ENCODE assay signal across 19 cellular contexts in the genomic region with DNA sequence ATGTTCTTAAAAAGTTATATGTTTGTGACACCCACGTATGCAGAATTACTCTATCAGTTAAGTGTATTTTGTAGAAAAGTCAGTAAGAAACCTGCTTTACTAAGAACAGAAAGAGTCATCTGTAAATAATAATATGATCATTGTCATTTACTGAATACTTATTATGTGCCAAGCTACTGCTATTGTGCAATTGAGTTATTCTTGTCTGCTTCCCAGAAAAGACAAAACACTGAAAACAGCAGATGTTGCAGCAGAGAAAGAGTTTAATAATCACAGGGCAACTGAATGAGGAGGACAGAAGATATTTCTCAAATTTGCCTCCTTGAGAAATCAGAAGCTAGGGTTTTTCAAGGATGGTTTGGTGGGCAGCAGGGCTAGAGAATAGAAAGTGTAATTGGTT.
DNase-seq lines count a peak whose midpoint lies in the region; TF ChIP-seq lines count a peak whose summit lies in the region.
"Had no signal": no experiment of that assay in that cellular context is flagged by ENCODE, and none has a peak within 500 bp of the region (broad histone marks: within the 10 kb centered on the region; RNA-seq: fewer than 3 reads in every experiment).

No MANE protein-coding gene starts in this region.

- TF ChIP-seq CTCF in fibroblast of the aortic adventitia (IDR thresholded peaks at IDR 0.05; ENCODE audit: insufficient read depth, low read length): no peak

- no peak overlapping the region for H3K4me3 ChIP-seq in fibroblast of the aortic adventitia (ENCODE audit: low read depth, low read length)
- H3K4me3 ChIP-seq: A549; BLaER1 treated with 17β-estradiol and CSF1 and Interleukin-3, amounts not matched to agents 10 nM and 100 nM; GM12878; GM23338 had no signal

- DNase-seq in SIG-M5 treated with dmso at 0.1 percent for 504 hours (lab: John Stamatoyannopoulos, UW; ENCODE audit: unreplicated experiment) (peak; percentile 22), SIG-M5 (lab: John Stamatoyannopoulos, UW) (no peak), OCI-M1 (lab: John Stamatoyannopoulos, UW) (peak; percentile 6), fibroblast of gingiva (ENCODE audit: low read depth) (peak; percentile 55), fibroblast of the aortic adventitia (ENCODE audit: low read depth) (peak; percentile 25), NCI-H82 treated with DMSO at 0.1 percent for 48 hours (lab: John Stamatoyannopoulos, UW; ENCODE audit: unreplicated experiment) (no peak), NCI-H82 (lab: John Stamatoyannopoulos, UW) (no peak), NOMO-1 treated with DMSO at 0.1 percent for 48 hours (lab: John Stamatoyannopoulos, UW; ENCODE audit: unreplicated experiment) (no peak)
- DNase-seq: CD8-positive, alpha-beta T cell; DMS 273 treated with DMSO at 0.1 percent for 48 hours; DMS53; DND-41; EL; HCEC 1CT; HFFc6 had no signal

Comparison
In these comparisons a context has a peak if more than half of its experiments do, and no peak if none do; other contexts are left out.
1. DNase-seq: peak in SIG-M5 treated with dmso at 0.1 percent for 504 hours (single experiment), OCI-M1 (single experiment), fibroblast of gingiva (single experiment) and fibroblast of the aortic adventitia (single experiment); none in SIG-M5 (single experiment), NCI-H82 treated with DMSO at 0.1 percent for 48 hours (single experiment), NCI-H82 (single experiment) and NOMO-1 treated with DMSO at 0.1 percent for 48 hours (single experiment).